In the genomic region with DNA sequence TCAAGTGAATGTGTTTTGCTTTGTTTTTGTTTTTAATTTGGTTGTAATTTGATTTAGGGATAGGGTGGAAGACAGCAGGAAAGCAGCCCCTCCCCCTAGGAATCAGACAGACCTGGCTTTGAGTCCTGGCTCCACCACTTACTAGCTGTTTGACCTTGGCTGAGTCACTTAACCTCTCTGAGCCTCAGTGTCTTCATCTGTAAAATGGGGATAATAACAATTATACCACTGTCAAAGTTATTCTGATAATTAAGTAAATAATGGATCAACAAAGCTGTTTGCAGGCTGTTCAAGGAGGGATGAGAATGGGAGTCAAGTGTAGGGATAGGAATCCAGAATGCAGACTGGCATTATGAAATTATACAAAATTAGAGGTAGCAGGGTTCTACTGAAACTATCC, we compare ENCODE assay signal across 1 cellular context.
TF ChIP-seq lines count a peak whose summit lies in the region.

No MANE protein-coding gene starts in this region.

TF ChIP-seq in endothelial cell of umbilical vein, 7 proteins besides CTCF, POLR2A, EP300 and RAD21:
- no peak for TF ChIP-seq MYC (IDR thresholded peaks at IDR 0.05; ENCODE audit: low read depth, low read length)
- TF ChIP-seq, protein P1, sequence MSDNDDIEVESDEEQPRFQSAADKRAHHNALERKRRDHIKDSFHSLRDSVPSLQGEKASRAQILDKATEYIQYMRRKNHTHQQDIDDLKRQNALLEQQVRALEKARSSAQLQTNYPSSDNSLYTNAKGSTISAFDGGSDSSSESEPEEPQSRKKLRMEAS (IDR thresholded peaks at IDR 0.05; ENCODE audit: insufficient read depth, insufficient read length): no peak
- no peak for TF ChIP-seq JUN (IDR thresholded peaks at IDR 0.05; ENCODE audit: borderline replicate concordance, insufficient read depth, insufficient read length, low read depth)
- no peak for TF ChIP-seq POLR2AphosphoS5 (IDR thresholded peaks at IDR 0.05; ENCODE audit: insufficient read depth, low read depth, low read length)
- no peak for TF ChIP-seq GATA2 (IDR thresholded peaks at IDR 0.05; ENCODE audit: insufficient read depth, insufficient read length, low read depth, low read length)
- no peak for TF ChIP-seq FOS (IDR thresholded peaks at IDR 0.05; ENCODE audit: borderline replicate concordance, insufficient read depth, low read length)
- no peak for TF ChIP-seq EZH2 (IDR thresholded peaks at IDR 0.05; ENCODE audit: borderline replicate concordance, low read depth, low read length, severe bottlenecking)
